Comparison of ENCODE assay signal across 11 cellular contexts in genomic region chr1:17551755-17552234, GRCh38. TPM values are rescaled to one million over a fixed set of nuclear protein-coding genes. Genes with fewer than 3 reads are reported as not detected.
DNase-seq lines count a peak whose midpoint lies in the region; ATAC-seq, FAIRE-seq and TF ChIP-seq lines count a peak whose summit lies in the region.
"Had no signal": no experiment of that assay in that cellular context is flagged by ENCODE, and none has a peak within 500 bp of the region (broad histone marks: within the 10 kb centered on the region; RNA-seq: fewer than 3 reads in every experiment).

No MANE protein-coding gene starts in this region.

- TF ChIP-seq CTCF in bronchial epithelial cell (IDR thresholded peaks at IDR 0.05; ENCODE audit: insufficient read depth, low read length, severe bottlenecking) (no peak), kidney epithelial cell (IDR thresholded peaks at IDR 0.05; ENCODE audit: insufficient read depth, low read length, poor library complexity, severe bottlenecking) (no peak), upper lobe of right lung (IDR thresholded peaks at IDR 0.05) (no peak), left lung (IDR thresholded peaks at IDR 0.05) (no peak)

- no peak for FAIRE-seq in bronchial epithelial cell (lab: Jason Lieb, UNC)
- FAIRE-seq: A204.1 had no signal

- peak; percentile 16 for DNase-seq in NCI-H1105 (lab: John Stamatoyannopoulos, UW)
- no peak for DNase-seq in NCI-H1105 treated with DMSO at 0.1 percent for 48 hours (lab: John Stamatoyannopoulos, UW)
- peak; percentile 43 for DNase-seq in bronchial epithelial cell (ENCODE audit: low read depth)
- peak; percentile 58 for DNase-seq in kidney epithelial cell (ENCODE audit: low read depth)
- no peak for DNase-seq in upper lobe of right lung
- DNase-seq in left lung = no peak
- no peak for DNase-seq in COR-L47 (lab: John Stamatoyannopoulos, UW)
- DNase-seq: activated CD8-positive, alpha-beta memory T cell treated with anti-CD3 and anti-CD28 coated beads for 24 hours had no signal

- H3K27ac ChIP-seq in upper lobe of right lung (no peak overlapping the region), left lung (no peak overlapping the region)
- H3K27ac ChIP-seq: KMS-11 had no signal

- H3K27me3 ChIP-seq in bronchial epithelial cell (ENCODE audit: control insufficient read depth, insufficient read depth, low read length) (no peaks in the 10 kb centered on the region), kidney epithelial cell (ENCODE audit: control insufficient read depth, insufficient read depth, low read length) (no peaks in the 10 kb centered on the region), upper lobe of right lung (no peaks in the 10 kb centered on the region), left lung (no peaks in the 10 kb centered on the region)

- intact Hi-C loops in upper lobe of right lung (cut with DNase I) (no loop called here), left lung (cut with DNase I) (no loop called here)

- H3K9me3 ChIP-seq in upper lobe of right lung (no peaks in the 10 kb centered on the region), left lung (no peaks in the 10 kb centered on the region)

- H3K36me3 ChIP-seq in bronchial epithelial cell (ENCODE audit: control insufficient read depth, insufficient read depth, low read length) (no peaks in the 10 kb centered on the region), kidney epithelial cell (ENCODE audit: control insufficient read depth, insufficient read depth, low read length) (no peaks in the 10 kb centered on the region), upper lobe of right lung (no peaks in the 10 kb centered on the region), left lung (no peaks in the 10 kb centered on the region)

- ATAC-seq in upper lobe of right lung = peak; percentile 45
- no peak for ATAC-seq in left lung
- no peak for ATAC-seq in HG03095 (IDR thresholded peaks at IDR 0.05; ENCODE audit: unreplicated experiment)

- H3K4me1 ChIP-seq in upper lobe of right lung (peaks cover 13% of the 10 kb centered on the region), left lung (peaks cover 0 to 28% of the 10 kb centered on the region in 2 donors)

- H3K4me3 ChIP-seq in bronchial epithelial cell (ENCODE audit: low read depth, low read length) = no peak overlapping the region
- no peak overlapping the region for H3K4me3 ChIP-seq in kidney epithelial cell (ENCODE audit: low read depth, low read length)
- H3K4me3 ChIP-seq in upper lobe of right lung = no peak overlapping the region
- no peak overlapping the region for H3K4me3 ChIP-seq in left lung

RNA-seq across cellular contexts. Expression of gene ARHGEF10L, which starts 12.3 kb away (rescaled TPM):
- 6.3 and 14.8 TPM in 2 replicates for total RNA-seq in bronchial epithelial cell
- 23.5 and 29.5 TPM in 2 replicates for total RNA-seq in kidney epithelial cell
- total RNA-seq in upper lobe of right lung = 34.1 TPM
- total RNA-seq in left lung = 10 to 100 TPM; 26.5 to 39.6 TPM

Comparison
In these comparisons a context has a peak if more than half of its experiments do, and no peak if none do; other contexts are left out.
1. DNase-seq: peak in NCI-H1105 (single experiment), bronchial epithelial cell (single experiment) and kidney epithelial cell (single experiment); none in NCI-H1105 treated with DMSO at 0.1 percent for 48 hours (single experiment), upper lobe of right lung (single experiment), left lung (0 of 2) and COR-L47 (single experiment).